In genomic region chr5:175561085-175561484, GRCh38 we compare ENCODE assay signal across 1 cellular context.
TF ChIP-seq lines count a peak whose summit lies in the region.

No MANE protein-coding gene starts in this region.

TF ChIP-seq in H1, 55 proteins besides CTCF, POLR2A, EP300 and RAD21 (continued from another document):
- TF ChIP-seq, protein P1, sequence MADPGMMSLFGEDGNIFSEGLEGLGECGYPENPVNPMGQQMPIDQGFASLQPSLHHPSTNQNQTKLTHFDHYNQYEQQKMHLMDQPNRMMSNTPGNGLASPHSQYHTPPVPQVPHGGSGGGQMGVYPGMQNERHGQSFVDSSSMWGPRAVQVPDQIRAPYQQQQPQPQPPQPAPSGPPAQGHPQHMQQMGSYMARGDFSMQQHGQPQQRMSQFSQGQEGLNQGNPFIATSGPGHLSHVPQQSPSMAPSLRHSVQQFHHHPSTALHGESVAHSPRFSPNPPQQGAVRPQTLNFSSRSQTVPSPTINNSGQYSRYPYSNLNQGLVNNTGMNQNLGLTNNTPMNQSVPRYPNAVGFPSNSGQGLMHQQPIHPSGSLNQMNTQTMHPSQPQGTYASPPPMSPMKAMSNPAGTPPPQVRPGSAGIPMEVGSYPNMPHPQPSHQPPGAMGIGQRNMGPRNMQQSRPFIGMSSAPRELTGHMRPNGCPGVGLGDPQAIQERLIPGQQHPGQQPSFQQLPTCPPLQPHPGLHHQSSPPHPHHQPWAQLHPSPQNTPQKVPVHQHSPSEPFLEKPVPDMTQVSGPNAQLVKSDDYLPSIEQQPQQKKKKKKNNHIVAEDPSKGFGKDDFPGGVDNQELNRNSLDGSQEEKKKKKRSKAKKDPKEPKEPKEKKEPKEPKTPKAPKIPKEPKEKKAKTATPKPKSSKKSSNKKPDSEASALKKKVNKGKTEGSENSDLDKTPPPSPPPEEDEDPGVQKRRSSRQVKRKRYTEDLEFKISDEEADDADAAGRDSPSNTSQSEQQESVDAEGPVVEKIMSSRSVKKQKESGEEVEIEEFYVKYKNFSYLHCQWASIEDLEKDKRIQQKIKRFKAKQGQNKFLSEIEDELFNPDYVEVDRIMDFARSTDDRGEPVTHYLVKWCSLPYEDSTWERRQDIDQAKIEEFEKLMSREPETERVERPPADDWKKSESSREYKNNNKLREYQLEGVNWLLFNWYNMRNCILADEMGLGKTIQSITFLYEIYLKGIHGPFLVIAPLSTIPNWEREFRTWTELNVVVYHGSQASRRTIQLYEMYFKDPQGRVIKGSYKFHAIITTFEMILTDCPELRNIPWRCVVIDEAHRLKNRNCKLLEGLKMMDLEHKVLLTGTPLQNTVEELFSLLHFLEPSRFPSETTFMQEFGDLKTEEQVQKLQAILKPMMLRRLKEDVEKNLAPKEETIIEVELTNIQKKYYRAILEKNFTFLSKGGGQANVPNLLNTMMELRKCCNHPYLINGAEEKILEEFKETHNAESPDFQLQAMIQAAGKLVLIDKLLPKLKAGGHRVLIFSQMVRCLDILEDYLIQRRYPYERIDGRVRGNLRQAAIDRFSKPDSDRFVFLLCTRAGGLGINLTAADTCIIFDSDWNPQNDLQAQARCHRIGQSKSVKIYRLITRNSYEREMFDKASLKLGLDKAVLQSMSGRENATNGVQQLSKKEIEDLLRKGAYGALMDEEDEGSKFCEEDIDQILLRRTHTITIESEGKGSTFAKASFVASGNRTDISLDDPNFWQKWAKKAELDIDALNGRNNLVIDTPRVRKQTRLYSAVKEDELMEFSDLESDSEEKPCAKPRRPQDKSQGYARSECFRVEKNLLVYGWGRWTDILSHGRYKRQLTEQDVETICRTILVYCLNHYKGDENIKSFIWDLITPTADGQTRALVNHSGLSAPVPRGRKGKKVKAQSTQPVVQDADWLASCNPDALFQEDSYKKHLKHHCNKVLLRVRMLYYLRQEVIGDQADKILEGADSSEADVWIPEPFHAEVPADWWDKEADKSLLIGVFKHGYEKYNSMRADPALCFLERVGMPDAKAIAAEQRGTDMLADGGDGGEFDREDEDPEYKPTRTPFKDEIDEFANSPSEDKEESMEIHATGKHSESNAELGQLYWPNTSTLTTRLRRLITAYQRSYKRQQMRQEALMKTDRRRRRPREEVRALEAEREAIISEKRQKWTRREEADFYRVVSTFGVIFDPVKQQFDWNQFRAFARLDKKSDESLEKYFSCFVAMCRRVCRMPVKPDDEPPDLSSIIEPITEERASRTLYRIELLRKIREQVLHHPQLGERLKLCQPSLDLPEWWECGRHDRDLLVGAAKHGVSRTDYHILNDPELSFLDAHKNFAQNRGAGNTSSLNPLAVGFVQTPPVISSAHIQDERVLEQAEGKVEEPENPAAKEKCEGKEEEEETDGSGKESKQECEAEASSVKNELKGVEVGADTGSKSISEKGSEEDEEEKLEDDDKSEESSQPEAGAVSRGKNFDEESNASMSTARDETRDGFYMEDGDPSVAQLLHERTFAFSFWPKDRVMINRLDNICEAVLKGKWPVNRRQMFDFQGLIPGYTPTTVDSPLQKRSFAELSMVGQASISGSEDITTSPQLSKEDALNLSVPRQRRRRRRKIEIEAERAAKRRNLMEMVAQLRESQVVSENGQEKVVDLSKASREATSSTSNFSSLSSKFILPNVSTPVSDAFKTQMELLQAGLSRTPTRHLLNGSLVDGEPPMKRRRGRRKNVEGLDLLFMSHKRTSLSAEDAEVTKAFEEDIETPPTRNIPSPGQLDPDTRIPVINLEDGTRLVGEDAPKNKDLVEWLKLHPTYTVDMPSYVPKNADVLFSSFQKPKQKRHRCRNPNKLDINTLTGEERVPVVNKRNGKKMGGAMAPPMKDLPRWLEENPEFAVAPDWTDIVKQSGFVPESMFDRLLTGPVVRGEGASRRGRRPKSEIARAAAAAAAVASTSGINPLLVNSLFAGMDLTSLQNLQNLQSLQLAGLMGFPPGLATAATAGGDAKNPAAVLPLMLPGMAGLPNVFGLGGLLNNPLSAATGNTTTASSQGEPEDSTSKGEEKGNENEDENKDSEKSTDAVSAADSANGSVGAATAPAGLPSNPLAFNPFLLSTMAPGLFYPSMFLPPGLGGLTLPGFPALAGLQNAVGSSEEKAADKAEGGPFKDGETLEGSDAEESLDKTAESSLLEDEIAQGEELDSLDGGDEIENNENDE (IDR thresholded peaks at IDR 0.05; ENCODE audit: insufficient replicate concordance, low read length): no peak
- TF ChIP-seq CREB1 (IDR thresholded peaks at IDR 0.05) (no peak), CHD2 (IDR thresholded peaks at IDR 0.05; ENCODE audit: low read length) (no peak), KDM4A (IDR thresholded peaks at IDR 0.05; ENCODE audit: low read depth, low read length, severe bottlenecking) (no peak), RFX5 (IDR thresholded peaks at IDR 0.05; ENCODE audit: borderline replicate concordance, low read depth, low read length) (no peak), SIN3A (conservative IDR thresholded peaks at IDR 0.05 in 1 of 2, IDR thresholded peaks at IDR 0.05 in 1 of 2; ENCODE audit: low read depth in 1 of 2, low read length in 2 of 2) (no peak), TEAD4 (IDR thresholded peaks at IDR 0.05; ENCODE audit: low read depth, low read length) (no peak), SUZ12 (IDR thresholded peaks at IDR 0.05; ENCODE audit: low read length) (no peak), MAFK (IDR thresholded peaks at IDR 0.05; ENCODE audit: low read depth, low read length) (no peak)
